ENCODE assay signal across 1 cellular context in the genomic region with DNA sequence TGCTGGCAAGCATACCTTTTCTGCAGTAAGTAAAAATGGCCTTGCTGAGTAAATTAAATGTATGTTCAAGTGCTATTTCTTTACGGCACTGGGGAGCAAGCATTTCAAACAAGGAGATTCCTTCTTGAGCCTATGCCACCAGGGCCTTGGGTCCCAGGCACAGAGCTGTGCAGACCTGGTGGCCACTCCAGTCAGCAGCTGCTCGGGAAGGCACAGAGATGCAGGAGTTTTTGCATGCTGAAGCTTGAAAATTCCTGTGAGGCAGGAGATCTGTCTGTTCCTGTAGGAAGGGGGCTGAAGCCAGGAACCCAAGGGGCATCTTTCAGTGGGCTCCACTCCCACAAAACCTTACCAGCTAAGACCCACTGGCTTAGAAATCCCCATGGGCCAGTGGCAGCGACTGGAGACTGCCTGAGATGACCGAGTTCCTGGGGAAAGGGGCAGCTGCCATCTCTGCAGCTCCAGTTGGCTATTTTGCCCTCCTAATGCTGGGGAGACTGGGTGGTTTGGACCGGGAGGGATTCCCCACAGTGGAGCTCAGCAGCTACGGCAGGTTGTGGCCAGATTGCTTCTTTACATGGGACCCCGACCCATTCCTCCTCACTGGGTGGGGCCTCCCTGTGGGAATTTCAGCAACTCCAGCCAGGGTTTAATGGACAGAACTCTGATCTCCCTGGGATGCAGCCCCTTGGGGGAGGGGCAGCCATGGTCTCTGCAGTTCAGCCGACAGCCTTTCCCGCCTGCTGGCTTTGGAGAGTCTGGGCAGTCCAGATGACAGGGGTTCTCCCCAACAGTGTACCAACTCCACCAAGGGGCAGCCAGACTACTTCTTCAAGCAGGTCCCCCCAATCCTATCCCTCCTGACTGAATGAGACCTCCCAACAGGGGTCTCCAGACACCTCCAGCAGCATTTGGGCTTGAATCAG.
TF ChIP-seq lines count a peak whose summit lies in the region.

No MANE protein-coding gene starts in this region.

TF ChIP-seq in H1, 55 proteins besides CTCF, POLR2A, EP300 and RAD21:
- TF ChIP-seq GABPA (IDR thresholded peaks at IDR 0.05; ENCODE audit: borderline replicate concordance, insufficient read depth, low read length) (no peak), ASH2L (IDR thresholded peaks at IDR 0.05; ENCODE audit: low read length) (peak; percentile 34)
TF ChIP-seq in H1: peak in this region for 1.
